ENCODE assay signal across 27 cellular contexts in genomic region chr3:123058505-123058904, GRCh38. TPM values are rescaled to one million over a fixed set of nuclear protein-coding genes. Genes with fewer than 3 reads are reported as not detected.
"Had no signal": no experiment of that assay in that cellular context is flagged by ENCODE, and none has a peak within 500 bp of the region (broad histone marks: within the 10 kb centered on the region; RNA-seq: fewer than 3 reads in every experiment).

No MANE protein-coding gene starts in this region.

- ATAC-seq: esophagus mucosa, gastrocnemius medialis, heart right ventricle, left cardiac atrium, lower lobe of right lung, mucosa of descending colon had no signal

- FAIRE-seq: colon, islet of Langerhans, keratinocyte had no signal

- DNase-seq: dermis blood vessel endothelial cell; dorsolateral prefrontal cortex; effector CD4-positive, alpha-beta T cell; effector memory CD4-positive, alpha-beta T cell; erythroblast; esophagus squamous epithelium; foreskin fibroblast; foreskin melanocyte; gastrocnemius medialis; glutamatergic neuron; head of caudate nucleus; heart right ventricle; hippocampal formation; left cardiac atrium; left ventricle myocardium inferior; lower lobe of right lung; mesenchymal stem cell; mucosa of descending colon had no signal

- H3K4me1 ChIP-seq: esophagus squamous epithelium, gastrocnemius medialis, lower lobe of right lung had no signal

- H3K36me3 ChIP-seq: esophagus squamous epithelium, gastrocnemius medialis, heart right ventricle, left ventricle myocardium inferior, lower lobe of right lung had no signal

- H3K27ac ChIP-seq: coronary artery, dorsolateral prefrontal cortex, epithelial cell of prostate, esophagus squamous epithelium, gastrocnemius medialis, heart right ventricle, left ventricle myocardium inferior, lower lobe of right lung had no signal

- H3K9me3 ChIP-seq: esophagus squamous epithelium, gastrocnemius medialis, heart right ventricle, left ventricle myocardium inferior, lower lobe of right lung, mucosa of descending colon had no signal

- H3K27me3 ChIP-seq: dorsolateral prefrontal cortex, gastrocnemius medialis, heart right ventricle had no signal

- H3K4me3 ChIP-seq: coronary artery, dorsolateral prefrontal cortex, esophagus squamous epithelium, gastrocnemius medialis, heart right ventricle, left ventricle myocardium inferior, lower lobe of right lung, mucosa of descending colon had no signal

RNA-seq across cellular contexts. Expression of gene SEMA5B, which starts 30.9 kb away (rescaled TPM):
- total RNA-seq: dermis blood vessel endothelial cell, esophagus mucosa, glomerular endothelial cell, kidney epithelial cell, mesenteric fat pad had no signal
